In the genomic region with DNA sequence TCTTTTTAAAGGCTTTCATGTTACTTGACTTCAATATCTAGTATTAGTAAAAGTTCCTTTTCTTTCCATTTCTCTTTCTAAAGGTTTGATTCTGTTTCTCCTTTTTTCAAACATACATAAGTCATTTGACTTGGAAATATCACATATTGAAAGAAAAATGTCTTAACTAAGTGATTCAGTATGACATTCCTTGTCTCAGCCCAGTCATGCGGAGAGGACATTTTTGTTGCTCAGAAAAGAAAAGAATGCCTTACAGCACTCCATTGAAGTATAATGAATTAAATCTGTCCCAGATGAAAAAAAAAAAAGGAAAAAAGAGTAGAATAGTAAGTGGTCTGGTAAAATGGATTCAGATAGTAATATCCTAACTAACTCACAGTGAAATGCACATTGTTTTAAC, we compare ENCODE assay signal across 16 cellular contexts.
A peak's percentile ranks its signal among the peaks of the same experiment; 100 is the strongest.
DNase-seq lines count a peak whose midpoint lies in the region; ATAC-seq lines count a peak whose summit lies in the region.
"Had no signal": no experiment of that assay in that cellular context is flagged by ENCODE, and none has a peak within 500 bp of the region (broad histone marks: within the 10 kb centered on the region; RNA-seq: fewer than 3 reads in every experiment).

No MANE protein-coding gene starts in this region.

- ATAC-seq in GM19455 (IDR thresholded peaks at IDR 0.05; ENCODE audit: unreplicated experiment) (no peak), GM19463 (IDR thresholded peaks at IDR 0.05; ENCODE audit: unreplicated experiment) (no peak), GM21381 (IDR thresholded peaks at IDR 0.05; ENCODE audit: unreplicated experiment) (no peak)

- DNase-seq in astrocyte of the hippocampus (ENCODE audit: low read depth, low spot score) = peak; percentile 63
- peak; percentile 1 for DNase-seq in fibroblast of peridontal ligament (ENCODE audit: extremely low read depth)
- DNase-seq in left kidney (ENCODE audit: low read depth, low spot score) = peak; percentile 15
- peak; percentile 63 for DNase-seq in retina
- no peak for DNase-seq in AG20443 (ENCODE audit: low spot score)
- DNase-seq: Caco-2; CD4-positive, CD25-positive, alpha-beta regulatory T cell; DMS153; H9; NCI-H1105; NCI-H187; NCI-H526 treated with DMSO at 0.1 percent for 48 hours; SHP77 had no signal
